17 cellular contexts compared by ENCODE assay signal in genomic region chr1:31431351-31431750, GRCh38. TPM values are rescaled to one million over a fixed set of nuclear protein-coding genes. Genes with fewer than 3 reads are reported as not detected.
DNase-seq lines count a peak whose midpoint lies in the region; ATAC-seq and TF ChIP-seq lines count a peak whose summit lies in the region.
"Had no signal": no experiment of that assay in that cellular context is flagged by ENCODE, and none has a peak within 500 bp of the region (broad histone marks: within the 10 kb centered on the region; RNA-seq: fewer than 3 reads in every experiment).

No MANE protein-coding gene starts in this region.

- peak; percentile 7 to 54 (median 29) for ATAC-seq in heart left ventricle
- ATAC-seq in right cardiac atrium = no peak
- ATAC-seq in upper lobe of right lung = no peak
- ATAC-seq in GM18511 (IDR thresholded peaks at IDR 0.05; ENCODE audit: unreplicated experiment) = no peak

- no peak overlapping the region for H3K27ac Mint-ChIP-seq in glutamatergic neuron (ENCODE audit: unreplicated experiment)
- H3K27ac Mint-ChIP-seq: H9 had no signal

- H3K9me3 ChIP-seq in heart left ventricle (no peaks in the 10 kb centered on the region), right cardiac atrium (ENCODE audit: control insufficient read depth, low read length) (no peaks in the 10 kb centered on the region), left ventricle myocardium inferior (replicated peaks) (no peaks in the 10 kb centered on the region), neuronal stem cell (replicated peaks in 1 of 2; ENCODE audit: control insufficient read depth in 2 of 2, insufficient read depth in 1 of 2, low read depth in 1 of 2, low read length in 2 of 2) (no peaks in the 10 kb centered on the region), upper lobe of right lung (no peaks in the 10 kb centered on the region)
- H3K9me3 ChIP-seq: SJCRH30 had no signal

- H4K8ac ChIP-seq in neuronal stem cell (ENCODE audit: low read depth, low read length) = no peak overlapping the region

- no peak overlapping the region for H3K27ac ChIP-seq in heart left ventricle
- H3K27ac ChIP-seq in right cardiac atrium (ENCODE audit: low read length) = no peak overlapping the region
- H3K27ac ChIP-seq in left ventricle myocardium inferior (replicated peaks) = no peak overlapping the region
- H3K27ac ChIP-seq in neuronal stem cell (replicated peaks; ENCODE audit: low read length) = no peak overlapping the region
- no peak overlapping the region for H3K27ac ChIP-seq in upper lobe of right lung
- H3K27ac ChIP-seq: SJCRH30 had no signal

- TF ChIP-seq CTCF in heart left ventricle (IDR thresholded peaks at IDR 0.05) (no peak), left ventricle myocardium inferior (IDR thresholded peaks at IDR 0.05; ENCODE audit: borderline replicate concordance) (no peak), upper lobe of right lung (IDR thresholded peaks at IDR 0.05) (no peak), glutamatergic neuron (IDR thresholded peaks at IDR 0.05; ENCODE audit: partially characterized antibody, unreplicated experiment) (no peak)

- peaks cover 11% of the 10 kb centered on the region for H3K4me1 Mint-ChIP-seq in glutamatergic neuron (ENCODE audit: low read depth, unreplicated experiment)

- 36 to 47% (median 45%) methylated on average over 3 of the region's 3 CpGs for WGBS in heart left ventricle, 4 donors
- 53% methylated on average over 3 of the region's 3 CpGs for WGBS in right cardiac atrium
- WGBS in neuronal stem cell (ENCODE audit: extremely low coverage in 2 of 2, insufficient read length in 2 of 2, insufficient replicate concordance in 1 of 2), 2 donors = no CpG with 5 or more reads among the region's 3 CpGs

- H3K14ac ChIP-seq in neuronal stem cell (ENCODE audit: low read length) = no peak overlapping the region

- intact Hi-C loops in heart left ventricle (cut with DNase I) = no loop called here
- intact Hi-C loops in right cardiac atrium (cut with DNase I) = no loop called here
- intact Hi-C loops in left ventricle myocardium inferior (cut with micrococcal nuclease) = no loop called here
- intact Hi-C loops in upper lobe of right lung (cut with DNase I) = no loop called here

- H2BK5ac ChIP-seq in neuronal stem cell (ENCODE audit: low read length) = no peak overlapping the region

- H3K4me2 ChIP-seq in neuronal stem cell (ENCODE audit: insufficient read depth, low read length, poor library complexity, severe bottlenecking) = no peak overlapping the region

- no peak overlapping the region for H2AK5ac ChIP-seq in neuronal stem cell (ENCODE audit: low read depth, low read length)

- H3K36me3 ChIP-seq in heart left ventricle = no peaks in the 10 kb centered on the region
- H3K36me3 ChIP-seq in left ventricle myocardium inferior = no peaks in the 10 kb centered on the region
- H3K36me3 ChIP-seq in neuronal stem cell (replicated peaks in 1 of 2; ENCODE audit: control insufficient read depth in 2 of 2, insufficient read depth in 2 of 2, low read length in 2 of 2) = peaks cover 28 to 31% of the 10 kb centered on the region in 2 donors
- no peaks in the 10 kb centered on the region for H3K36me3 ChIP-seq in upper lobe of right lung
- H3K36me3 ChIP-seq: SJCRH30 had no signal

- H3K79me1 ChIP-seq in neuronal stem cell (ENCODE audit: low read depth, low read length) = peaks cover 3% of the 10 kb centered on the region

- H3K27me3 ChIP-seq in heart left ventricle = no peaks in the 10 kb centered on the region
- H3K27me3 ChIP-seq in right cardiac atrium (ENCODE audit: control insufficient read depth, insufficient read depth) = no peaks in the 10 kb centered on the region
- H3K27me3 ChIP-seq in left ventricle myocardium inferior (ENCODE audit: low read depth) = no peaks in the 10 kb centered on the region
- H3K27me3 ChIP-seq in neuronal stem cell (ENCODE audit: control insufficient read depth in 3 of 3, insufficient read depth in 3 of 3, low read depth in 1 of 3, low read length in 3 of 3) = no peaks in the 10 kb centered on the region
- H3K27me3 ChIP-seq in upper lobe of right lung = no peaks in the 10 kb centered on the region
- H3K27me3 ChIP-seq: SJCRH30 had no signal

- H3K4me3 Mint-ChIP-seq in glutamatergic neuron (ENCODE audit: unreplicated experiment) = no peak overlapping the region
- H3K4me3 Mint-ChIP-seq: H9 had no signal

- peaks cover 11% of the 10 kb centered on the region for H3K9me3 Mint-ChIP-seq in glutamatergic neuron (ENCODE audit: unreplicated experiment)
- H3K9me3 Mint-ChIP-seq: H9 had no signal

- DNase-seq in heart left ventricle (peak in 2 of 5 donors; percentile 63 to 68), right cardiac atrium (no peak), left ventricle myocardium inferior (peak; percentile 54), neuronal stem cell (ENCODE audit: low spot score) (no peak), upper lobe of right lung (peak; percentile 20), glutamatergic neuron (no peak)
- DNase-seq: COR-L47; EL; H9; NCI-H1105 treated with DMSO at 0.1 percent for 48 hours; NCI-H187 treated with DMSO at 0.1 percent for 48 hours; NCI-H526 treated with DMSO at 0.1 percent for 48 hours; NK-92 treated with Interleukin-12 subunit alpha and Interleukin-12 subunit beta, amount 100 ng/mL, for 24 hours; SJCRH30 had no signal

- H3K9ac ChIP-seq in neuronal stem cell (ENCODE audit: low read depth, low read length, poor library complexity) = peak overlapping the region; percentile 16

- no peak overlapping the region for H3K23ac ChIP-seq in neuronal stem cell (ENCODE audit: low read depth, low read length, poor library complexity)

- no peaks in the 10 kb centered on the region for H3K4me1 ChIP-seq in heart left ventricle
- H3K4me1 ChIP-seq in right cardiac atrium (ENCODE audit: control insufficient read depth, insufficient read depth, low read length) = no peaks in the 10 kb centered on the region
- H3K4me1 ChIP-seq in left ventricle myocardium inferior = no peaks in the 10 kb centered on the region
- peaks cover 0 to 12% of the 10 kb centered on the region in 2 donors for H3K4me1 ChIP-seq in neuronal stem cell (ENCODE audit: control insufficient read depth in 2 of 2, insufficient read depth in 1 of 2, low read depth in 1 of 2, low read length in 2 of 2)
- no peaks in the 10 kb centered on the region for H3K4me1 ChIP-seq in upper lobe of right lung
- H3K4me1 ChIP-seq: SJCRH30 had no signal

- no peak overlapping the region for H2BK15ac ChIP-seq in neuronal stem cell (ENCODE audit: low read length)

- H4K91ac ChIP-seq in neuronal stem cell (ENCODE audit: low read depth, low read length, poor library complexity) = no peak overlapping the region

- peaks cover 7% of the 10 kb centered on the region for H3K27me3 Mint-ChIP-seq in glutamatergic neuron (ENCODE audit: unreplicated experiment)

- H3K36me3 Mint-ChIP-seq in glutamatergic neuron (ENCODE audit: unreplicated experiment) = peaks cover 11% of the 10 kb centered on the region

- no peak overlapping the region for H2BK120ac ChIP-seq in neuronal stem cell (ENCODE audit: low read depth, low read length)

- no peak overlapping the region for H2BK12ac ChIP-seq in neuronal stem cell (ENCODE audit: low read length)

- H3K4me3 ChIP-seq in heart left ventricle = no peak overlapping the region
- H3K4me3 ChIP-seq in right cardiac atrium (ENCODE audit: low read length) = no peak overlapping the region
- H3K4me3 ChIP-seq in left ventricle myocardium inferior = no peak overlapping the region
- peak overlapping the region in 1 of 2 donors; percentile 65 for H3K4me3 ChIP-seq in neuronal stem cell (ENCODE audit: low read length in 2 of 2)
- H3K4me3 ChIP-seq in upper lobe of right lung = no peak overlapping the region
- H3K4me3 ChIP-seq: SJCRH30 had no signal

- H2AFZ ChIP-seq in neuronal stem cell (ENCODE audit: low read length) = no peak overlapping the region

- no peak overlapping the region for H3K4ac ChIP-seq in neuronal stem cell (ENCODE audit: low read length)

- TF ChIP-seq POLR2A in heart left ventricle (IDR thresholded peaks at IDR 0.05) = no peak

- H3K18ac ChIP-seq in neuronal stem cell (ENCODE audit: low read length) = no peak overlapping the region

RNA-seq across cellular contexts. Expression of gene SERINC2, which starts 18.3 kb away (rescaled TPM):
- total RNA-seq in heart left ventricle (1 to 10 TPM in 8 of 9 donors, under 1 TPM in 1; 0.94 to 8.5 (median 2.2) TPM), right cardiac atrium (1 to 10 TPM; 1.3 to 1.7 (median 1.4) TPM), left ventricle myocardium inferior (1.6 TPM), upper lobe of right lung (40.6 TPM), glutamatergic neuron (ENCODE audit: unreplicated experiment) (36.4 TPM)
- polyA plus RNA-seq in heart left ventricle (1 to 10 TPM; 2.7 to 5.4 TPM), right cardiac atrium (2.5 TPM)
- 36.2 TPM for polyA plus RNA-seq in neuronal stem cell (2013, experiment 1 of 2)
- 35.5 TPM for polyA plus RNA-seq in neuronal stem cell (2013, experiment 2 of 2)

RNA-seq across cellular contexts. Expression of gene FABP3, which starts 58.5 kb away (rescaled TPM):
- total RNA-seq in heart left ventricle (1,000 to 10,000 TPM; 2,591 to 6,997 (median 5,230) TPM), right cardiac atrium (1,000 to 10,000 TPM; 2,322 to 2,894 (median 2,708) TPM), left ventricle myocardium inferior (4,737 TPM), upper lobe of right lung (63.6 TPM), glutamatergic neuron (ENCODE audit: unreplicated experiment) (148 TPM)
- polyA plus RNA-seq in heart left ventricle (over 10,000 TPM in 1 of 2 donors, 1,000 to 10,000 TPM in 1; 4,008 to 10,560 TPM), right cardiac atrium (6,193 TPM)
- polyA plus RNA-seq in neuronal stem cell (2013, experiment 1 of 2) = 2.4 TPM
- polyA plus RNA-seq in neuronal stem cell (2013, experiment 2 of 2) = 2.5 TPM
- total RNA-seq: HT1080, OCI-LY7 had no signal

Comparison
In these comparisons a context has a peak if more than half of its experiments do, and no peak if none do; other contexts are left out.
1. ATAC-seq: peak in heart left ventricle (4 of 4); none in right cardiac atrium (0 of 2), upper lobe of right lung (single experiment) and GM18511 (single experiment).
2. DNase-seq: peak in left ventricle myocardium inferior (single experiment) and upper lobe of right lung (single experiment); none in right cardiac atrium (0 of 3), neuronal stem cell (single experiment) and glutamatergic neuron (single experiment).
3. RNA of gene FABP3, which starts 58.5 kb away (total RNA-seq): 2,591 to 6,997 TPM in heart left ventricle, 4,737 TPM in left ventricle myocardium inferior (single experiment) and 2,322 to 2,894 TPM in right cardiac atrium; 148 TPM in glutamatergic neuron (single experiment) and 63.6 TPM in upper lobe of right lung (single experiment); every median in the first group is over 10 times any median in the second.